ENCODE assay signal across 2 cellular contexts in the genomic region with DNA sequence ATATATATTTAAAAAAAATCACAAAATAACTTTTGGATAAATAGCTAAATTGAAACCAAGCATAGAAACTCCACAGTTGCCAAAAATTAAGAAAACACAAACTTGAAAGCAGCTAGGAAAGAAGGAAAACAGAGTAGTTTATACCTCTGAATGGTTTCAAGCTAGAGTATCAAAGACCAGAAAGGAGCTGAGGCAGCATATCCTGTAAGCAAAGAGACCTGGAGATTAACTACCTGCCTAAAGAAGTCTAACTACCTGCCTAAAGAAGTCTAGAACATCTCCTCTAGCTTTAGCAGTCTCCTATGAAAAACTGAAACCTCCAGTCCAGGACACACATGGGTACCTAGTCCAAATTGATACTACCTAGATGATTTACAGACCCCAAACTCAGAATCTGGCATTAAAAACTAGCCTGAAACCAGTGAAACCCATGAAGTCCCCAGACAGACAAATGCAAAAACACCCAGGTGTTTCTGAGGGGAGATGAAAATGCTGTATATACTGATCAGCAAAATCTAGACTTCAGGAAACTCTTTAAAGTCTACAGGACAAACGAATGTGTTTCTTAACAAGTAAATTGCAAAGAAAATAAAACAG.
TF ChIP-seq lines count a peak whose summit lies in the region.

No MANE protein-coding gene starts in this region.

TF ChIP-seq in A549, 52 proteins besides CTCF, POLR2A, EP300 and RAD21:
- TF ChIP-seq POLR2AphosphoS2 (conservative IDR thresholded peaks at IDR 0.05; ENCODE audit: low read length) (no peak), MAFK (IDR thresholded peaks at IDR 0.05; ENCODE audit: partially characterized antibody) (peak; percentile 75), GATA3 (IDR thresholded peaks at IDR 0.05; ENCODE audit: borderline replicate concordance) (no peak), HOXB5 (CRISPR knock-in tag; IDR thresholded peaks at IDR 0.05) (no peak)
- TF ChIP-seq, protein P1, sequence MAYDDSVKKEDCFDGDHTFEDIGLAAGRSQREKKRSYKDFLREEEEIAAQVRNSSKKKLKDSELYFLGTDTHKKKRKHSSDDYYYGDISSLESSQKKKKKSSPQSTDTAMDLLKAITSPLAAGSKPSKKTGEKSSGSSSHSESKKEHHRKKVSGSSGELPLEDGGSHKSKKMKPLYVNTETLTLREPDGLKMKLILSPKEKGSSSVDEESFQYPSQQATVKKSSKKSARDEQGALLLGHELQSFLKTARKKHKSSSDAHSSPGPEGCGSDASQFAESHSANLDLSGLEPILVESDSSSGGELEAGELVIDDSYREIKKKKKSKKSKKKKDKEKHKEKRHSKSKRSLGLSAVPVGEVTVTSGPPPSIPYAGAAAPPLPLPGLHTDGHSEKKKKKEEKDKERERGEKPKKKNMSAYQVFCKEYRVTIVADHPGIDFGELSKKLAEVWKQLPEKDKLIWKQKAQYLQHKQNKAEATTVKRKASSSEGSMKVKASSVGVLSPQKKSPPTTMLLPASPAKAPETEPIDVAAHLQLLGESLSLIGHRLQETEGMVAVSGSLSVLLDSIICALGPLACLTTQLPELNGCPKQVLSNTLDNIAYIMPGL (CRISPR knock-in tag; IDR thresholded peaks at IDR 0.05; ENCODE audit: borderline replicate concordance): no peak

TF ChIP-seq in K562, 482 proteins besides CTCF, POLR2A, EP300 and RAD21:
- TF ChIP-seq SP1 (CRISPR knock-in tag; IDR thresholded peaks at IDR 0.05): no peak
- no peak for TF ChIP-seq HMG20B (CRISPR knock-in tag; IDR thresholded peaks at IDR 0.05)
- no peak for TF ChIP-seq SMAD4 (CRISPR knock-in tag; conservative IDR thresholded peaks at IDR 0.05)
- no peak for TF ChIP-seq MCM5 (IDR thresholded peaks at IDR 0.05; ENCODE audit: low read depth)
- TF ChIP-seq ZBTB7A (IDR thresholded peaks at IDR 0.05; ENCODE audit: borderline replicate concordance, control insufficient read depth, low read depth, low read length): no peak
- TF ChIP-seq, protein P2, sequence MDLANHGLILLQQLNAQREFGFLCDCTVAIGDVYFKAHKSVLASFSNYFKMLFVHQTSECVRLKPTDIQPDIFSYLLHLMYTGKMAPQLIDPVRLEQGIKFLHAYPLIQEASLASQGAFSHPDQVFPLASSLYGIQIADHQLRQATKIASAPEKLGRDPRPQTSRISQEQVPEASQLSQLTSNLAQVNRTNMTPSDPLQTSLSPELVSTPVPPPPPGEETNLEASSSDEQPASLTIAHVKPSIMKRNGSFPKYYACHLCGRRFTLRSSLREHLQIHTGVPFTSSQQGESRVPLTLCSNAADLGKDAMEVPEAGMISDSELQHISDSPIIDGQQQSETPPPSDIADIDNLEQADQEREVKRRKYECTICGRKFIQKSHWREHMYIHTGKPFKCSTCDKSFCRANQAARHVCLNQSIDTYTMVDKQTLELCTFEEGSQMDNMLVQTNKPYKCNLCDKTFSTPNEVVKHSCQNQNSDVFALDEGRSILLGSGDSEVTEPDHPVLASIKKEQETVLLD (IDR thresholded peaks at IDR 0.05): no peak
- TF ChIP-seq CHD2 (IDR thresholded peaks at IDR 0.05; ENCODE audit: low read depth, low read length): no peak
- peak; percentile 10; the same call in 1 of the 2 replicates for TF ChIP-seq MAFF (IDR thresholded peaks at IDR 0.05; ENCODE audit: low read length)
- TF ChIP-seq ZNF316 (IDR thresholded peaks at IDR 0.05): peak; percentile 62
- peak; percentile 57; the same call in 1 of the 2 replicates for TF ChIP-seq C11orf30 (IDR thresholded peaks at IDR 0.05; ENCODE audit: low read depth)
- TF ChIP-seq, protein P3, sequence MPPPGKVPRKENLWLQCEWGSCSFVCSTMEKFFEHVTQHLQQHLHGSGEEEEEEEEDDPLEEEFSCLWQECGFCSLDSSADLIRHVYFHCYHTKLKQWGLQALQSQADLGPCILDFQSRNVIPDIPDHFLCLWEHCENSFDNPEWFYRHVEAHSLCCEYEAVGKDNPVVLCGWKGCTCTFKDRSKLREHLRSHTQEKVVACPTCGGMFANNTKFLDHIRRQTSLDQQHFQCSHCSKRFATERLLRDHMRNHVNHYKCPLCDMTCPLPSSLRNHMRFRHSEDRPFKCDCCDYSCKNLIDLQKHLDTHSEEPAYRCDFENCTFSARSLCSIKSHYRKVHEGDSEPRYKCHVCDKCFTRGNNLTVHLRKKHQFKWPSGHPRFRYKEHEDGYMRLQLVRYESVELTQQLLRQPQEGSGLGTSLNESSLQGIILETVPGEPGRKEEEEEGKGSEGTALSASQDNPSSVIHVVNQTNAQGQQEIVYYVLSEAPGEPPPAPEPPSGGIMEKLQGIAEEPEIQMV (tag; conservative IDR thresholded peaks at IDR 0.05; ENCODE audit: low read depth): no peak
- TF ChIP-seq SREBF2 (CRISPR knock-in tag; IDR thresholded peaks at IDR 0.05): no peak
- no peak for TF ChIP-seq NCOA6 (IDR thresholded peaks at IDR 0.05)
- no peak for TF ChIP-seq ZNF444 (CRISPR knock-in tag; IDR thresholded peaks at IDR 0.05)
- no peak for TF ChIP-seq SMARCB1 (IDR thresholded peaks at IDR 0.05; ENCODE audit: insufficient read length, low read depth)
- TF ChIP-seq MXI1 (IDR thresholded peaks at IDR 0.05; ENCODE audit: low read depth, low read length): no peak
- no peak for TF ChIP-seq ZBTB1 (CRISPR knock-in tag; IDR thresholded peaks at IDR 0.05; ENCODE audit: borderline replicate concordance, low read depth)
- TF ChIP-seq, protein P4, sequence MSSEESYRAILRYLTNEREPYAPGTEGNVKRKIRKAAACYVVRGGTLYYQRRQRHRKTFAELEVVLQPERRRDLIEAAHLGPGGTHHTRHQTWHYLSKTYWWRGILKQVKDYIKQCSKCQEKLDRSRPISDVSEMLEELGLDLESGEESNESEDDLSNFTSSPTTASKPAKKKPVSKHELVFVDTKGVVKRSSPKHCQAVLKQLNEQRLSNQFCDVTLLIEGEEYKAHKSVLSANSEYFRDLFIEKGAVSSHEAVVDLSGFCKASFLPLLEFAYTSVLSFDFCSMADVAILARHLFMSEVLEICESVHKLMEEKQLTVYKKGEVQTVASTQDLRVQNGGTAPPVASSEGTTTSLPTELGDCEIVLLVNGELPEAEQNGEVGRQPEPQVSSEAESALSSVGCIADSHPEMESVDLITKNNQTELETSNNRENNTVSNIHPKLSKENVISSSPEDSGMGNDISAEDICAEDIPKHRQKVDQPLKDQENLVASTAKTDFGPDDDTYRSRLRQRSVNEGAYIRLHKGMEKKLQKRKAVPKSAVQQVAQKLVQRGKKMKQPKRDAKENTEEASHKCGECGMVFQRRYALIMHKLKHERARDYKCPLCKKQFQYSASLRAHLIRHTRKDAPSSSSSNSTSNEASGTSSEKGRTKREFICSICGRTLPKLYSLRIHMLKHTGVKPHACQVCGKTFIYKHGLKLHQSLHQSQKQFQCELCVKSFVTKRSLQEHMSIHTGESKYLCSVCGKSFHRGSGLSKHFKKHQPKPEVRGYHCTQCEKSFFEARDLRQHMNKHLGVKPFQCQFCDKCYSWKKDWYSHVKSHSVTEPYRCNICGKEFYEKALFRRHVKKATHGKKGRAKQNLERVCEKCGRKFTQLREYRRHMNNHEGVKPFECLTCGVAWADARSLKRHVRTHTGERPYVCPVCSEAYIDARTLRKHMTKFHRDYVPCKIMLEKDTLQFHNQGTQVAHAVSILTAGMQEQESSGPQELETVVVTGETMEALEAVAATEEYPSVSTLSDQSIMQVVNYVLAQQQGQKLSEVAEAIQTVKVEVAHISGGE (CRISPR knock-in tag; IDR thresholded peaks at IDR 0.05): peak in 1 of 3 experiments; percentile 17; a peak in 1 of 6 replicates
- no peak for TF ChIP-seq ARNT (IDR thresholded peaks at IDR 0.05)
